6 cellular contexts compared by ENCODE assay signal in genomic region chr1:43365678-43366077, GRCh38. TPM values are rescaled to one million over a fixed set of nuclear protein-coding genes. Genes with fewer than 3 reads are reported as not detected.
DNase-seq lines count a peak whose midpoint lies in the region; ATAC-seq and TF ChIP-seq lines count a peak whose summit lies in the region.

No MANE protein-coding gene starts in this region.

- H3K4me1 Mint-ChIP-seq in chondrocyte (ENCODE audit: low read depth) = peaks cover 50% of the 10 kb centered on the region

- no peaks in the 10 kb centered on the region for H3K27me3 ChIP-seq in NT2/D1 (ENCODE audit: insufficient read depth, insufficient read length)

- no peaks in the 10 kb centered on the region for H3K9me3 Mint-ChIP-seq in chondrocyte (ENCODE audit: low read depth)

- peaks cover 64% of the 10 kb centered on the region for H3K36me3 ChIP-seq in NT2/D1 (ENCODE audit: insufficient read depth, insufficient read length, low read length)

- H3K4me1 ChIP-seq in NT2/D1 (ENCODE audit: insufficient read depth, insufficient read length) = peaks cover 21% of the 10 kb centered on the region

- H3K27ac Mint-ChIP-seq in chondrocyte (ENCODE audit: unreplicated experiment) = peak overlapping the region; percentile 65

- peak overlapping the region; percentile 96 for H3K9ac ChIP-seq in NT2/D1 (ENCODE audit: insufficient read length, low read depth)

- peaks cover 29% of the 10 kb centered on the region for H3K36me3 Mint-ChIP-seq in chondrocyte (ENCODE audit: low read depth)

- no peaks in the 10 kb centered on the region for H3K27me3 Mint-ChIP-seq in chondrocyte (ENCODE audit: low read depth)

- peak overlapping the region in 19 of 21 experiments; percentile 50 to 99 (median 97) for H3K27ac ChIP-seq in skin epidermis

- DNase-seq in NT2/D1 (ENCODE audit: low read depth, low spot score) (no peak), chondrocyte (ENCODE audit: low spot score) (no peak), NCI-H1105 treated with DMSO at 0.1 percent for 48 hours (lab: John Stamatoyannopoulos, UW) (no peak), NAMALWA (ENCODE audit: low spot score) (no peak)

- TF ChIP-seq CTCF in chondrocyte (IDR thresholded peaks at IDR 0.05) = no peak

- ATAC-seq in GM21447 (IDR thresholded peaks at IDR 0.05; ENCODE audit: unreplicated experiment) = no peak

- peak overlapping the region; percentile 88 for H3K4me3 Mint-ChIP-seq in chondrocyte (ENCODE audit: unreplicated experiment)

- H3K4me3 ChIP-seq in NT2/D1 (ENCODE audit: insufficient read length, low read depth) (peak overlapping the region; percentile 9), skin epidermis (peak overlapping the region in 6 of 7 experiments; percentile 8 to 89 (median 77))

- no peaks in the 10 kb centered on the region for H3K9me3 ChIP-seq in NT2/D1 (ENCODE audit: insufficient read depth, low read length)

RNA-seq across cellular contexts. Expression of gene ELOVL1, which starts 2.1 kb away (rescaled TPM):
- total RNA-seq in chondrocyte = 78.9 to 103 TPM (median 101 TPM) in 3 replicates

RNA-seq across cellular contexts. Expression of gene CDC20, which starts 6.9 kb away (rescaled TPM):
- total RNA-seq in chondrocyte = 14.4 to 16.9 TPM (median 14.5 TPM) in 3 replicates

RNA-seq across cellular contexts. Expression of gene MED8, which starts 23.9 kb away (rescaled TPM):
- total RNA-seq in chondrocyte = 48.3 to 48.6 TPM (median 48.4 TPM) in 3 replicates

RNA-seq across cellular contexts. Expression of gene SZT2, which starts 24.0 kb away (rescaled TPM):
- total RNA-seq in chondrocyte = 29.3 to 64.0 TPM (median 33.6 TPM) in 3 replicates

RNA-seq across cellular contexts. Expression of gene MPL, which starts 28.1 kb away (rescaled TPM):
- not detected in 3 replicates for total RNA-seq in chondrocyte
